In genomic region chr20:33810885-33811762, GRCh38 we compare ENCODE assay signal across 7 cellular contexts. TPM values are rescaled to one million over a fixed set of nuclear protein-coding genes. Genes with fewer than 3 reads are reported as not detected.
DNase-seq lines count a peak whose midpoint lies in the region; ATAC-seq, FAIRE-seq and TF ChIP-seq lines count a peak whose summit lies in the region.

Gene CHMP4B (plus strand): TSS chr20:33811348. CDS start chr20:33811469, 121 bp downstream.

- H3K79me2 ChIP-seq in hepatocyte: peaks cover 48% of the 10 kb centered on the region

- H3K9me3 ChIP-seq in hepatocyte (ENCODE audit: low read depth): no peaks in the 10 kb centered on the region

- peaks cover 24% of the 10 kb centered on the region for H3K4me1 ChIP-seq in hepatocyte (ENCODE audit: insufficient read depth)

- peak within 1 kb of the TSS; percentile 99 for H3K27ac ChIP-seq in hepatocyte

- WGBS in hepatocyte (ENCODE audit: low lambda C conversion rate, missing lambda C conversion rate): 1% methylated on average over 48 of the region's 70 CpGs

- peak; percentile 91 for ATAC-seq in HG02981 (IDR thresholded peaks at IDR 0.05; ENCODE audit: unreplicated experiment)

- peak within 1 kb of the TSS; percentile 83 for H3K4me3 ChIP-seq in hepatocyte

- H3K9me2 ChIP-seq in hepatocyte (replicated peaks; ENCODE audit: insufficient read depth): no peaks in the 10 kb centered on the region

- H3K36me3 ChIP-seq in hepatocyte (replicated peaks; ENCODE audit: insufficient read depth, low read depth): no peaks in the 10 kb centered on the region

- no peak for TF ChIP-seq CTCF in hepatocyte (IDR thresholded peaks at IDR 0.05; ENCODE audit: poor library complexity)

- H2AFZ ChIP-seq in hepatocyte: peak within 1 kb of the TSS; percentile 61

- no peaks in the 10 kb centered on the region for H3K27me3 ChIP-seq in hepatocyte

- H3K4me2 ChIP-seq in hepatocyte: peak within 1 kb of the TSS; percentile 91

- H4K20me1 ChIP-seq in hepatocyte (ENCODE audit: insufficient read depth, poor library complexity, severe bottlenecking): peaks cover 36% of the 10 kb centered on the region

- DNase-seq in GM18507 (ENCODE audit: extremely low spot score, insufficient read length, low read depth) (peak; percentile 97), NCI-H2029 treated with DMSO at 0.1 percent for 48 hours (lab: John Stamatoyannopoulos, UW) (peak; percentile 91), T1000 (lab: John Stamatoyannopoulos, UW) (peak; percentile 99), astrocyte of the hippocampus (ENCODE audit: low read depth, low spot score) (peak; percentile 100), hepatocyte (ENCODE audit: low spot score) (peak; percentile 100), retina (peak; percentile 98)

- peak; percentile 91 for FAIRE-seq in GM18507 (lab: Jason Lieb, UNC)

RNA-seq across cellular contexts. Expression of gene CHMP4B, which starts in this region (rescaled TPM):
- total RNA-seq in hepatocyte: 95.1 and 101 TPM in 2 replicates
- polyA plus RNA-seq in hepatocyte: 7.3 and 8.1 TPM in 2 replicates

Comparison
In these comparisons a context has a peak if more than half of its experiments do, and no peak if none do; other contexts are left out.
1. Peak in every context shown above with its lines: DNase-seq, ATAC-seq, H3K4me3 ChIP-seq and H3K27ac ChIP-seq.